39 cellular contexts compared by ENCODE assay signal in the genomic region with DNA sequence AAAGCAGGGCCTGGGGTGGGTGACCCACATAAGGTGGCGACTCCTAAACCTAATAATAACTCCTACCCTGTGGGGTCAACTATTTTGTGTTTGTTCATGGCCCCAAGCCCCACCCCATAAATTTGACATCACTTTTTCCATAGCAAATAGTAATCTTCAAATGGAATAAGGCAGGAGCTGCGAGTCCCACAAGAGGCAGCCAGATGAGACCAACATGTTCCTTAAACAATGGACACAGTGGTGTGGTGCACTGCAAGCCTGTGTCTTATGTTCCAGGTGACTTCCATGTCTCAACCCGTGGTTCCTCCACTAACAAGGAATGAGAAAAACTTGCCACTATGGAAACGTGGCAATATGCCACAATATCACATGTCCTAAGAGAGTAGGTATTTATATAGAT. TPM values are rescaled to one million over a fixed set of nuclear protein-coding genes. Genes with fewer than 3 reads are reported as not detected.
"Had no signal": no experiment of that assay in that cellular context is flagged by ENCODE, and none has a peak within 500 bp of the region (broad histone marks: within the 10 kb centered on the region; RNA-seq: fewer than 3 reads in every experiment).

No MANE protein-coding gene starts in this region.

- H3K27me3 ChIP-seq: adrenal gland, ascending aorta, body of pancreas, brain microvascular endothelial cell, breast epithelium had no signal

- H3K27ac ChIP-seq: adrenal gland, ascending aorta, body of pancreas, brain microvascular endothelial cell, breast epithelium, cardiac muscle cell had no signal

- H3K36me3 ChIP-seq: adrenal gland, ascending aorta, brain microvascular endothelial cell, breast epithelium, cardiac muscle cell had no signal

- DNase-seq: activated effector memory CD4-positive, alpha-beta T cell treated with anti-CD3 and anti-CD28 coated beads, Interleukin-2, amount 50 U/mL, for 16 hours; activated effector memory CD4-positive, alpha-beta T cell treated with Interleukin-2 at 50 U/mL for 16 hours; activated gamma-delta T cell; activated gamma-delta T cell treated with Interleukin-2 at 50 U/mL for 16 hours; activated naive CD4-positive, alpha-beta T cell; activated naive CD4-positive, alpha-beta T cell treated with anti-CD3 and anti-CD28 coated beads for 36 hours; activated naive CD4-positive, alpha-beta T cell treated with anti-CD3 and anti-CD28 coated beads, Interleukin-2, amount 10 ng/mL, durations not matched to agents 7 days and 5 days; activated naive CD4-positive, alpha-beta T cell treated with anti-CD3 and anti-CD28 coated beads, Interleukin-2, amount 50 U/mL, for 16 hours; activated naive CD4-positive, alpha-beta T cell treated with Interleukin-2 at 50 U/mL for 16 hours; activated naive CD8-positive, alpha-beta T cell treated with anti-CD3 and anti-CD28 coated beads for 36 hours; activated naive CD8-positive, alpha-beta T cell treated with anti-CD3 and anti-CD28 coated beads, Interleukin-2, amount 10 ng/mL, durations not matched to agents 7 days and 5 days; activated naive CD8-positive, alpha-beta T cell treated with anti-CD3 and anti-CD28 coated beads, Interleukin-2, amount 50 U/mL, for 24 hours; activated T-cell treated with anti-CD3 and anti-CD28 coated beads, Interleukin-2, amount 50 U/mL, for 1 hour; activated T-cell treated with anti-CD3 and anti-CD28 coated beads, Interleukin-2, amount 50 U/mL, for 24 hours; activated T-cell treated with anti-CD3 and anti-CD28 coated beads, Interleukin-2, amount 50 U/mL, for 4 hours; activated T-cell treated with anti-CD3 and anti-CD28 coated beads, Interleukin-2, amount 50 U/mL, for 48 hours; activated T-cell treated with anti-CD3 and anti-CD28 coated beads, Interleukin-2, amount 50 U/mL, for 72 hours; adrenal gland; amniotic stem cell; amygdala; anterior cingulate cortex; aorta; body of pancreas; brain microvascular endothelial cell; caudate nucleus; central memory CD4-positive, alpha-beta T cell; cerebellar nuclear complex had no signal

- H3K4me3 ChIP-seq: adrenal gland, ascending aorta, body of pancreas, breast epithelium, cardiac muscle cell had no signal

- H3K9me3 ChIP-seq: adrenal gland, ascending aorta, body of pancreas, breast epithelium had no signal

- H3K4me1 ChIP-seq: body of pancreas, breast epithelium had no signal

RNA-seq across cellular contexts. Expression of a gene that starts 20.6 kb away (rescaled TPM):
- total RNA-seq: activated naive CD4-positive, alpha-beta T cell treated with anti-CD3 and anti-CD28 coated beads for 36 hours; activated naive CD4-positive, alpha-beta T cell treated with anti-CD3 and anti-CD28 coated beads, Interleukin-2, amount 50 U/mL, for 72 hours; activated naive CD8-positive, alpha-beta T cell treated with anti-CD3 and anti-CD28 coated beads for 36 hours; activated naive CD8-positive, alpha-beta T cell treated with anti-CD3 and anti-CD28 coated beads, Interleukin-2, amount 10 ng/mL, durations not matched to agents 7 days and 5 days; activated T-cell treated with anti-CD3 and anti-CD28 coated beads, Interleukin-2, amount 50 U/mL, for 4 hours; activated T-cell treated with anti-CD3 and anti-CD28 coated beads, Interleukin-2, amount 50 U/mL, for 72 hours; activated T-helper 1 cell treated with anti-CD3 and anti-CD28 coated beads, Interleukin-12 subunit alpha, Interleukin-12 subunit beta, Interleukin-2, Interleukin-4 antibody, amounts not matched to agents 30 ng/mL and 10 ng/mL and 1 ng/mL, durations not matched to agents 14 hours and 24 hours and 36 hours; activated T-helper 17 cell treated with anti-CD3 and anti-CD28 coated beads, Interleukin-2, amount 50 U/mL, for 72 hours; activated T-helper 2 cell treated with anti-CD3 and anti-CD28 coated beads, Interferon-gamma antibody, Interleukin-2, Interleukin-4, amounts not matched to agents 10 μg/mL and 5 μg/mL and 100 μg/mL, durations not matched to agents 14 hours and 24 hours and 36 hours; adrenal gland; aorta; ascending aorta; astrocyte; body of pancreas; breast epithelium; bronchial epithelial cell; cardiac muscle cell; cardiac septum; cerebellum had no signal
- polyA plus RNA-seq: adipose tissue, adrenal gland, aorta, cardiac muscle cell had no signal
